29 cellular contexts compared by ENCODE assay signal in the genomic region with DNA sequence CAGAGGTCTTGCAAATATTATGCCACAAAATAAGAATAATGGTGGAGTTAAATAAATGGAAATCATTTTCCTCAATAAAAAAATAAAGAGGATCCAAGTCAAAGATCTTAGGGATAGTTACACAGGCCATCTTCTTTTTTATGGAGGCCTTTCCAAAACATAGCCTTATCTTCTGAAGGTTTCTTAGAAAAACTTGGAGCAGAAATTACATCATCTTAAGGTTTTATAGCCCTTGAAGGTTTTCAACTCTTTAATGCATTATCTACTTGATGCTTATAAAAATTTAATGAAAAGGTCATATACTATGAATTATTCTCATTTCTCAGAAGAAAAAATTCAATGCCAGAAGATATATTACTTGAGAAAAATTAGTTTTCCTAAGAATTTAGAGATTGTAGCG.
"Had no signal": no experiment of that assay in that cellular context is flagged by ENCODE, and none has a peak within 500 bp of the region (broad histone marks: within the 10 kb centered on the region; RNA-seq: fewer than 3 reads in every experiment).

No MANE protein-coding gene starts in this region.

- H3K27ac ChIP-seq: stomach, suprapubic skin, testis, thoracic aorta, thyroid gland, tibial artery, tibial nerve, transverse colon, upper lobe of left lung, upper lobe of right lung, uterus, vagina had no signal

- FAIRE-seq: urothelium cell line had no signal

- H3K4me1 Mint-ChIP-seq: stimulated activated effector memory CD8-positive, alpha-beta T cell treated with anti-CD3 and anti-CD28 coated beads, Interleukin-12 subunit alpha, Interleukin-12 subunit beta, amount 100 ng/mL, for 72 hours; stimulated activated memory B cell treated with anti-CD40 and anti-IgM and Interleukin-4, amounts not matched to agents 10 μg/mL and 1 μg/mL and 100 μg/mL, for 72 hours; stimulated activated naive CD8-positive, alpha-beta T cell treated with anti-CD3 and anti-CD28 coated beads, Interleukin-15, amount 100 ng/mL, for 72 hours had no signal

- H3K9me3 ChIP-seq: stomach, suprapubic skin, testis, thoracic aorta, thyroid gland, tibial artery, tibial nerve, transverse colon, upper lobe of left lung, upper lobe of right lung, uterus, vagina had no signal

- ATAC-seq: stimulated activated effector memory CD8-positive, alpha-beta T cell treated with anti-CD3 and anti-CD28 coated beads, Interleukin-12 subunit alpha, Interleukin-12 subunit beta, amount 100 ng/mL, for 72 hours; stimulated activated memory B cell treated with anti-CD40 and anti-IgM and Interleukin-4, amounts not matched to agents 10 μg/mL and 1 μg/mL and 100 μg/mL, for 72 hours; stimulated activated naive B cell treated with anti-CD40 and anti-IgM and Interleukin-4, amounts not matched to agents 10 μg/mL and 1 μg/mL and 100 μg/mL, for 72 hours; stimulated activated naive CD8-positive, alpha-beta T cell treated with anti-CD3 and anti-CD28 coated beads, Interleukin-15, amount 100 ng/mL, for 72 hours; stimulated activated naive CD8-positive, alpha-beta T cell treated with anti-CD3 and anti-CD28 coated beads, Interleukin-15, Interleukin-2, amounts not matched to agents 100 U/mL and 50 U/mL, for 24 hours; upper lobe of right lung had no signal

- DNase-seq: stimulated activated CD4-positive, alpha-beta T cell treated with anti-CD3 and anti-CD28 coated beads, Interleukin-2, amount 100 ng/mL, for 48 hours; stimulated activated CD4-positive, alpha-beta T cell treated with anti-CD3 and anti-CD28 coated beads, Interleukin-4, amount 100 ng/mL, for 1 hour; stimulated activated CD4-positive, alpha-beta T cell treated with anti-CD3 and anti-CD28 coated beads, Interleukin-4, amount 100 ng/mL, for 24 hours; stimulated activated CD4-positive, alpha-beta T cell treated with anti-CD3 and anti-CD28 coated beads, Interleukin-4, amount 100 ng/mL, for 4 hours; stimulated activated CD8-positive, alpha-beta memory T cell treated with anti-CD3 and anti-CD28 coated beads, Interleukin-4, amount 100 ng/mL, for 48 hours; stimulated activated naive B cell treated with anti-CD40 and anti-IgM and Interleukin-4, amounts not matched to agents 10 μg/mL and 1 μg/mL and 100 μg/mL, for 72 hours; stimulated activated naive CD4-positive, alpha-beta T cell; stimulated activated naive CD4-positive, alpha-beta T cell treated with Interleukin-2 at 50 U/mL for 16 hours; stimulated activated naive CD8-positive, alpha-beta T cell treated with anti-CD3 and anti-CD28 coated beads, Interleukin-15, amount 100 ng/mL, for 72 hours; stimulated activated naive CD8-positive, alpha-beta T cell treated with anti-CD3 and anti-CD28 coated beads, Interleukin-15, Interleukin-2, amounts not matched to agents 100 U/mL and 50 U/mL, for 24 hours; stomach; substantia nigra; testis; thyroid gland; tibial artery; transverse colon; trophoblast cell; upper lobe of left lung; upper lobe of right lung; uterus had no signal

- H3K36me3 Mint-ChIP-seq: stimulated activated effector memory CD8-positive, alpha-beta T cell treated with anti-CD3 and anti-CD28 coated beads, Interleukin-12 subunit alpha, Interleukin-12 subunit beta, amount 100 ng/mL, for 72 hours had no signal

- H3K9me3 Mint-ChIP-seq: stimulated activated effector memory CD8-positive, alpha-beta T cell treated with anti-CD3 and anti-CD28 coated beads, Interleukin-12 subunit alpha, Interleukin-12 subunit beta, amount 100 ng/mL, for 72 hours; stimulated activated memory B cell treated with anti-CD40 and anti-IgM and Interleukin-4, amounts not matched to agents 10 μg/mL and 1 μg/mL and 100 μg/mL, for 72 hours; stimulated activated naive CD8-positive, alpha-beta T cell treated with anti-CD3 and anti-CD28 coated beads, Interleukin-15, Interleukin-2, amounts not matched to agents 100 ng/mL and 50 ng/mL, for 24 hours; type B pancreatic cell had no signal

- H3K4me3 Mint-ChIP-seq: stimulated activated effector memory CD8-positive, alpha-beta T cell treated with anti-CD3 and anti-CD28 coated beads, Interleukin-12 subunit alpha, Interleukin-12 subunit beta, amount 100 ng/mL, for 72 hours; stimulated activated memory B cell treated with anti-CD40 and anti-IgM and Interleukin-4, amounts not matched to agents 10 μg/mL and 1 μg/mL and 100 μg/mL, for 72 hours; stimulated activated naive B cell treated with anti-CD40 and anti-IgM and Interleukin-4, amounts not matched to agents 10 μg/mL and 1 μg/mL and 100 μg/mL, for 72 hours; stimulated activated naive CD8-positive, alpha-beta T cell treated with anti-CD3 and anti-CD28 coated beads, Interleukin-15, amount 100 ng/mL, for 72 hours; stimulated activated naive CD8-positive, alpha-beta T cell treated with anti-CD3 and anti-CD28 coated beads, Interleukin-15, Interleukin-2, amounts not matched to agents 100 ng/mL and 50 ng/mL, for 24 hours; type B pancreatic cell had no signal

- H3K27me3 ChIP-seq: stomach, suprapubic skin, testis, thyroid gland, tibial artery, tibial nerve, transverse colon, upper lobe of left lung, upper lobe of right lung, uterus, vagina had no signal

- H3K4me3 ChIP-seq: stomach, suprapubic skin, testis, thoracic aorta, thyroid gland, tibial artery, tibial nerve, transverse colon, upper lobe of left lung, upper lobe of right lung, uterus, vagina had no signal

- H3K4me1 ChIP-seq: stomach, suprapubic skin, testis, thyroid gland, tibial artery, tibial nerve, transverse colon, upper lobe of left lung, upper lobe of right lung, uterus, vagina had no signal

- H3K27ac Mint-ChIP-seq: stimulated activated effector memory CD8-positive, alpha-beta T cell treated with anti-CD3 and anti-CD28 coated beads, Interleukin-12 subunit alpha, Interleukin-12 subunit beta, amount 100 ng/mL, for 72 hours; stimulated activated memory B cell treated with anti-CD40 and anti-IgM and Interleukin-4, amounts not matched to agents 10 μg/mL and 1 μg/mL and 100 μg/mL, for 72 hours; stimulated activated naive B cell treated with anti-CD40 and anti-IgM and Interleukin-4, amounts not matched to agents 10 μg/mL and 1 μg/mL and 100 μg/mL, for 72 hours; stimulated activated naive CD8-positive, alpha-beta T cell treated with anti-CD3 and anti-CD28 coated beads, Interleukin-15, Interleukin-2, amounts not matched to agents 100 ng/mL and 50 ng/mL, for 24 hours; type B pancreatic cell had no signal

- H3K27me3 Mint-ChIP-seq: stimulated activated naive CD8-positive, alpha-beta T cell treated with anti-CD3 and anti-CD28 coated beads, Interleukin-15, amount 100 ng/mL, for 72 hours; stimulated activated naive CD8-positive, alpha-beta T cell treated with anti-CD3 and anti-CD28 coated beads, Interleukin-15, Interleukin-2, amounts not matched to agents 100 ng/mL and 50 ng/mL, for 24 hours; type B pancreatic cell had no signal

- H3K36me3 ChIP-seq: stomach, suprapubic skin, thoracic aorta, thyroid gland, tibial artery, tibial nerve, transverse colon, upper lobe of left lung, upper lobe of right lung, uterus, vagina had no signal
